7 cellular contexts compared by ENCODE assay signal in the genomic region with DNA sequence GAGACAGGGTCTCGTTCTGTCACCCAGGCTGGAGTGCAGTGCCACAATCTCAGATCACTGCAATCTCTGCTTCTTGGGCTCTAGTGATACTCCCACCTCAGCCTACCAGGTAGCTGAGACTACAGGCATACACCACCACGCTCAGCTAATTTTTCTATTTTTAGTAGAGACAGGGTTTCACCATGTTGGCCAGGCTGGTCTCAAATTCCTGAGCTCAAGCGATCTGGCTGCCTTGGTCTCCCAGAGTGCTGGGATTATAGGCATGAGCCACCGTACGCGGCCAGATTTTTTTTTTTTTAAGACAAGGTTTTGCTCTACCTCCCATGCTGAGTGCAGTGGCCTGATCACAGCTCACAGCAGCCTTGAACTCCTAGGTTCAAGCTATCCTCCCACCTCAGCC. TPM values are rescaled to one million over a fixed set of nuclear protein-coding genes. Genes with fewer than 3 reads are reported as not detected.
DNase-seq lines count a peak whose midpoint lies in the region; ATAC-seq and TF ChIP-seq lines count a peak whose summit lies in the region.
"Not testable (repeated sequence)": the region's sequence is repeated elsewhere in the genome, so short reads cannot be mapped to it uniquely, and the experiment has no call there.

No MANE protein-coding gene starts in this region.

- H3K27ac ChIP-seq in brain microvascular endothelial cell: peak overlapping the region; percentile 44
- H3K27ac ChIP-seq in esophagus (ENCODE audit: low read depth in 2 of 2, low read length in 1 of 2): peak overlapping the region; percentile 44 to 49
- peak overlapping the region; percentile 73 to 81 for H3K27ac ChIP-seq in right atrium auricular region
- H3K27ac ChIP-seq in mesenchymal stem cell (ENCODE audit: low read length, poor library complexity, severe bottlenecking): not testable (repeated sequence)
- peak overlapping the region; percentile 78 for H3K27ac ChIP-seq in skeletal muscle tissue (ENCODE audit: low read depth, low read length)
- H3K27ac ChIP-seq in thoracic aorta: peak overlapping the region; percentile 50 to 56

- H3K4me3 Mint-ChIP-seq in T-helper 17 cell: not testable (repeated sequence)

- H3K4me3 ChIP-seq in brain microvascular endothelial cell (ENCODE audit: low read depth, low read length); esophagus (ENCODE audit: low read depth in 1 of 2, low read length in 2 of 2); right atrium auricular region; mesenchymal stem cell (ENCODE audit: insufficient read depth in 1 of 2, low read depth in 1 of 2, low read length in 2 of 2); skeletal muscle tissue (ENCODE audit: low read length in 3 of 3); thoracic aorta: not testable (repeated sequence)

- H3K27ac Mint-ChIP-seq in T-helper 17 cell: peak overlapping the region; percentile 57

- not testable (repeated sequence) for H2BK15ac ChIP-seq in mesenchymal stem cell (ENCODE audit: low read depth, poor library complexity, severe bottlenecking)

- not testable (repeated sequence) for TF ChIP-seq CTCF in brain microvascular endothelial cell (IDR thresholded peaks at IDR 0.05; ENCODE audit: low read depth, low read length, missing control alignments); right atrium auricular region (IDR thresholded peaks at IDR 0.05); thoracic aorta (IDR thresholded peaks at IDR 0.05)

- H3K18ac ChIP-seq in mesenchymal stem cell (ENCODE audit: low read depth in 1 of 2, low read length in 2 of 2): peak overlapping the region in 1 of 2 experiments; percentile 4

- not testable (repeated sequence) for H3K9ac ChIP-seq in mesenchymal stem cell (ENCODE audit: low read length)
- H3K9ac ChIP-seq in skeletal muscle tissue (ENCODE audit: low read depth in 1 of 3, low read length in 3 of 3): peak overlapping the region in 1 of 3 donors; percentile 40

- not testable (repeated sequence) for H3K27me3 ChIP-seq in brain microvascular endothelial cell (replicated peaks); esophagus (ENCODE audit: control insufficient read depth in 1 of 2, insufficient read depth in 2 of 2, low read length in 2 of 2); right atrium auricular region; mesenchymal stem cell (ENCODE audit: control insufficient read depth in 1 of 2, insufficient read depth in 1 of 2, low read length in 2 of 2); skeletal muscle tissue (ENCODE audit: control insufficient read depth in 3 of 3, insufficient read depth in 3 of 3, low read length in 3 of 3); thoracic aorta (replicated peaks; ENCODE audit: insufficient read depth)

- H3K36me3 ChIP-seq in brain microvascular endothelial cell (replicated peaks); esophagus (ENCODE audit: control insufficient read depth in 2 of 2, insufficient read depth in 2 of 2, low read length in 1 of 2); right atrium auricular region; mesenchymal stem cell (ENCODE audit: control insufficient read depth in 1 of 2, insufficient read depth in 2 of 2, low read depth in 1 of 2, low read length in 2 of 2); skeletal muscle tissue (ENCODE audit: control insufficient read depth in 3 of 3, insufficient read depth in 3 of 3, low read length in 3 of 3); thoracic aorta: not testable (repeated sequence)

- 92 to 93% methylated on average over 5 to 6 of the region's 6 CpGs for WGBS in esophagus, 2 donors
- over 99% methylated on average over 6 of the region's 6 CpGs for WGBS in mesenchymal stem cell

- H4K8ac ChIP-seq in mesenchymal stem cell (ENCODE audit: low read length): peak overlapping the region; percentile 48

- H4K91ac ChIP-seq in mesenchymal stem cell (ENCODE audit: low read length): not testable (repeated sequence)

- peaks cover 38% of the 10 kb centered on the region for H3K4me1 Mint-ChIP-seq in T-helper 17 cell

- not testable (repeated sequence) for H2BK12ac ChIP-seq in mesenchymal stem cell (ENCODE audit: low read length in 2 of 2)

- H3K23ac ChIP-seq in mesenchymal stem cell (ENCODE audit: low read length in 2 of 2): not testable (repeated sequence)

- H3K4ac ChIP-seq in mesenchymal stem cell (ENCODE audit: low read depth in 1 of 2, low read length in 2 of 2): not testable (repeated sequence)

- not testable (repeated sequence) for H3K4me1 ChIP-seq in esophagus (ENCODE audit: control insufficient read depth in 2 of 2, insufficient read depth in 2 of 2, low read length in 1 of 2)
- H3K4me1 ChIP-seq in right atrium auricular region (peaks cover 0 to 80% of the 10 kb centered on the region in 2 donors), mesenchymal stem cell (ENCODE audit: control insufficient read depth, insufficient read depth, low read depth, low read length) (peaks cover 19% of the 10 kb centered on the region), skeletal muscle tissue (ENCODE audit: control insufficient read depth in 3 of 3, insufficient read depth in 3 of 3, low read length in 3 of 3) (peaks cover 80 to 84% (median 82%) of the 10 kb centered on the region in 3 donors), thoracic aorta (ENCODE audit: control insufficient read depth in 1 of 2, low read depth in 2 of 2) (peaks cover 37 to 66% of the 10 kb centered on the region in 2 donors)

- H2BK5ac ChIP-seq in mesenchymal stem cell (ENCODE audit: low read depth, low read length, poor library complexity, severe bottlenecking): not testable (repeated sequence)

- not testable (repeated sequence) for H2BK120ac ChIP-seq in mesenchymal stem cell (ENCODE audit: low read depth, low read length)

- H2AK5ac ChIP-seq in mesenchymal stem cell (ENCODE audit: low read length, severe bottlenecking): not testable (repeated sequence)

- H3K79me1 ChIP-seq in mesenchymal stem cell (replicated peaks; ENCODE audit: low read length, poor library complexity, severe bottlenecking): not testable (repeated sequence)

- in situ Hi-C loops in brain microvascular endothelial cell (cut with HindIII; ENCODE audit: low pct_ligation_motif_present, low sequenced_read_pairs): not testable (repeated sequence)

- not testable (repeated sequence) for H3K9me3 ChIP-seq in T-helper 17 cell (ENCODE audit: control insufficient read depth, low read length, poor library complexity, severe bottlenecking); esophagus (ENCODE audit: control insufficient read depth in 2 of 2, insufficient read depth in 1 of 2, low read depth in 1 of 2, low read length in 1 of 2); right atrium auricular region; mesenchymal stem cell (ENCODE audit: control insufficient read depth, low read length); skeletal muscle tissue (ENCODE audit: control insufficient read depth in 3 of 3, low read length in 3 of 3); thoracic aorta

- not testable (repeated sequence) for DNase-seq in T-helper 17 cell; brain microvascular endothelial cell; right atrium auricular region (ENCODE audit: low spot score); mesenchymal stem cell; thoracic aorta (ENCODE audit: low spot score)

- H2AFZ ChIP-seq in mesenchymal stem cell (ENCODE audit: low read depth, low read length): not testable (repeated sequence)

- not testable (repeated sequence) for H3K36me3 Mint-ChIP-seq in T-helper 17 cell (ENCODE audit: low read depth)

- not testable (repeated sequence) for H3K4me2 ChIP-seq in mesenchymal stem cell (ENCODE audit: low read length, poor library complexity, severe bottlenecking)

- H3K27me3 Mint-ChIP-seq in T-helper 17 cell: not testable (repeated sequence)

- not testable (repeated sequence) for H3K14ac ChIP-seq in mesenchymal stem cell (ENCODE audit: low read length in 2 of 2)

- not testable (repeated sequence) for ATAC-seq in T-helper 17 cell; thoracic aorta (ENCODE audit: insufficient number of reproducible peaks, low FRiP score, low read depth)

RNA-seq across cellular contexts. Expression of gene ARHGAP17, which starts 32.1 kb away (rescaled TPM):
- total RNA-seq in T-helper 17 cell: 10 to 100 TPM; 72.3 to 72.7 TPM
- 10 to 100 TPM; 21.7 to 25.0 TPM for polyA plus RNA-seq in esophagus
- 10 to 100 TPM; 29.9 to 31.6 TPM for total RNA-seq in right atrium auricular region
- polyA plus RNA-seq in mesenchymal stem cell (2013, experiment 1 of 2): 59.1 TPM
- 55.8 TPM for polyA plus RNA-seq in mesenchymal stem cell (2013, experiment 2 of 2)
- total RNA-seq in skeletal muscle tissue: 17.2 TPM
- total RNA-seq in thoracic aorta: 10 to 100 TPM; 39.0 to 83.2 TPM
